19 cellular contexts compared by ENCODE assay signal in the genomic region with DNA sequence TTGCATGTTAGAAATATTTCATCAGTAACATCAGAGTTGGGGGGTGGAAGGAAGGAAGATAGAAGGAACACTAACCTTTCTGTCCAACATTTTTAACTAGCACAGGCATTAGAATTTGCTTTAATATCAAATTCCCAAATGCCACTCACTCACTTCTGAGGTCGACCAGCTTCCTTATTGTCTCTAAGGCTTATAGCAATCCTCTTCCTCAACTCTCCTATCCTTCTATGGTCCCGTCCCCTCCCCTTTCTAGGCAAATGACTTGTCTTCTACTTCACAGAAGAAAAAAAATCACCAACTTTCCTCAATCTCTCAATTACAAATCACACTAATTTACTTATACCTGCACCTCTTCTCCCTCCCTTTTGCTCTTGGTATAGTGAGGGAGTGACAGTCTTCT.
"Had no signal": no experiment of that assay in that cellular context is flagged by ENCODE, and none has a peak within 500 bp of the region (broad histone marks: within the 10 kb centered on the region; RNA-seq: fewer than 3 reads in every experiment).

No MANE protein-coding gene starts in this region.

- H3K9me3 ChIP-seq: heart right ventricle, lower lobe of right lung, neutrophil, ovary, prostate gland, spleen, thyroid gland had no signal

- DNase-seq: activated CD4-positive, alpha-beta T cell treated with anti-CD3 and anti-CD28 coated beads, Interleukin-2, amount 10 ng/mL, durations not matched to agents 24 days and 14 days; activated CD8-positive, alpha-beta memory T cell treated with anti-CD3 and anti-CD28 coated beads for 24 hours; activated CD8-positive, alpha-beta memory T cell treated with anti-CD3 and anti-CD28 coated beads, Interleukin-2, amount 50 U/mL, for 4 hours; activated effector memory CD4-positive, alpha-beta T cell treated with anti-CD3 and anti-CD28 coated beads, Interleukin-2, amount 50 U/mL, for 16 hours; activated T-cell treated with anti-CD3 and anti-CD28 coated beads, Interleukin-2, amount 50 U/mL, for 72 hours; heart right ventricle; islet precursor cell; left cardiac atrium; lower lobe of right lung; ovary; spleen; stimulated activated CD4-positive, alpha-beta T cell treated with anti-CD3 and anti-CD28 coated beads, Interleukin-4, amount 100 ng/mL, for 1 hour; stimulated activated naive CD4-positive, alpha-beta T cell treated with Interleukin-2 at 50 U/mL for 16 hours; substantia nigra; T-helper 2 cell; thyroid gland had no signal

- H3K4me3 Mint-ChIP-seq: activated CD4-positive, alpha-beta T cell treated with anti-CD3 and anti-CD28 coated beads, Interleukin-2, amount 10 ng/mL, durations not matched to agents 24 days and 14 days; activated T-cell treated with anti-CD3 and anti-CD28 coated beads, Interleukin-2, amount 50 U/mL, for 72 hours; nephron had no signal

- H3K27me3 Mint-ChIP-seq: activated CD4-positive, alpha-beta T cell treated with anti-CD3 and anti-CD28 coated beads, Interleukin-2, amount 10 ng/mL, durations not matched to agents 24 days and 14 days had no signal

- ATAC-seq: activated T-cell treated with anti-CD3 and anti-CD28 coated beads, Interleukin-2, amount 50 U/mL, for 72 hours; lower lobe of right lung had no signal

- H3K4me3 ChIP-seq: heart right ventricle, lower lobe of right lung, ovary, prostate gland, spleen, thyroid gland had no signal

- H3K27ac ChIP-seq: lower lobe of right lung, neutrophil, ovary, prostate gland, spleen, thyroid gland had no signal

- H3K27me3 ChIP-seq: heart right ventricle, neutrophil, spleen, thyroid gland had no signal

- H3K27ac Mint-ChIP-seq: activated CD4-positive, alpha-beta T cell treated with anti-CD3 and anti-CD28 coated beads, Interleukin-2, amount 10 ng/mL, durations not matched to agents 24 days and 14 days; activated T-cell treated with anti-CD3 and anti-CD28 coated beads, Interleukin-2, amount 50 U/mL, for 72 hours; nephron had no signal

- H3K36me3 ChIP-seq: ovary, prostate gland had no signal

- H3K9me3 Mint-ChIP-seq: activated CD4-positive, alpha-beta T cell treated with anti-CD3 and anti-CD28 coated beads, Interleukin-2, amount 10 ng/mL, durations not matched to agents 24 days and 14 days; activated T-cell treated with anti-CD3 and anti-CD28 coated beads, Interleukin-2, amount 50 U/mL, for 72 hours; nephron had no signal

- H3K4me1 ChIP-seq: lower lobe of right lung, prostate gland, thyroid gland had no signal

- H3K4me1 Mint-ChIP-seq: nephron had no signal
